In genomic region chr1:85284202-85284601, GRCh38 we compare ENCODE assay signal across 26 cellular contexts. TPM values are rescaled to one million over a fixed set of nuclear protein-coding genes. Genes with fewer than 3 reads are reported as not detected.
DNase-seq lines count a peak whose midpoint lies in the region; ATAC-seq, FAIRE-seq and TF ChIP-seq lines count a peak whose summit lies in the region.
"Had no signal": no experiment of that assay in that cellular context is flagged by ENCODE, and none has a peak within 500 bp of the region (broad histone marks: within the 10 kb centered on the region; RNA-seq: fewer than 3 reads in every experiment).

No MANE protein-coding gene starts in this region.

- H3K27ac Mint-ChIP-seq in stimulated activated naive CD8-positive, alpha-beta T cell treated with anti-CD3 and anti-CD28 coated beads, Interleukin-15, amount 100 ng/mL, for 72 hours: no peak overlapping the region
- H3K27ac Mint-ChIP-seq: CD4-positive, alpha-beta memory T cell; CD8-positive, alpha-beta memory T cell had no signal

- H3K4me3 ChIP-seq in H1 (ENCODE audit: extremely low read depth in 1 of 4, insufficient read depth in 2 of 4, low read depth in 3 of 4, low read length in 4 of 4) (no peak overlapping the region), neuronal stem cell (ENCODE audit: low read length in 2 of 2) (no peak overlapping the region)
- H3K4me3 ChIP-seq: BLaER1, GM12878 had no signal

- 0 out of 2 replicates have a peak overlapping the region, but pooled peaks have one; percentile 39 for H2BK12ac ChIP-seq in H1 (ENCODE audit: low read depth, low read length)
- H2BK12ac ChIP-seq in neuronal stem cell (ENCODE audit: low read length): no peak overlapping the region

- H3K4ac ChIP-seq in H1 (replicated peaks; ENCODE audit: insufficient read length, low read depth, low read length) (no peak overlapping the region), neuronal stem cell (ENCODE audit: low read length) (no peak overlapping the region)

- H3K79me2 ChIP-seq in H1 (ENCODE audit: control insufficient read depth in 1 of 2, insufficient read depth in 2 of 2, low read length in 2 of 2): no peaks in the 10 kb centered on the region

- H3K18ac ChIP-seq in H1 (ENCODE audit: extremely low read depth, low read length): no peak overlapping the region
- H3K18ac ChIP-seq in neuronal stem cell (ENCODE audit: low read length): peak overlapping the region; percentile 44

- H3K9me3 Mint-ChIP-seq in stimulated activated naive CD8-positive, alpha-beta T cell treated with anti-CD3 and anti-CD28 coated beads, Interleukin-15, amount 100 ng/mL, for 72 hours: no peaks in the 10 kb centered on the region
- H3K9me3 Mint-ChIP-seq: CD4-positive, alpha-beta memory T cell; CD4-positive, CD25-positive, alpha-beta regulatory T cell; CD8-positive, alpha-beta memory T cell had no signal

- H3K79me1 ChIP-seq in H1 (ENCODE audit: low read depth, low read length) (no peaks in the 10 kb centered on the region), neuronal stem cell (ENCODE audit: low read depth, low read length) (no peaks in the 10 kb centered on the region)

- H3K27me3 ChIP-seq in H1 (replicated peaks in 1 of 4; ENCODE audit: control insufficient read depth in 3 of 4, extremely low read depth in 1 of 4, insufficient read depth in 3 of 4, low read length in 3 of 4) (no peaks in the 10 kb centered on the region), neuronal stem cell (ENCODE audit: control insufficient read depth in 3 of 3, insufficient read depth in 3 of 3, low read depth in 1 of 3, low read length in 3 of 3) (no peaks in the 10 kb centered on the region)
- H3K27me3 ChIP-seq: BE2C, BLaER1 had no signal

- peak; percentile 18 for ATAC-seq in stimulated activated naive CD8-positive, alpha-beta T cell treated with anti-CD3 and anti-CD28 coated beads, Interleukin-15, amount 100 ng/mL, for 72 hours
- no peak for ATAC-seq in stimulated activated naive CD8-positive, alpha-beta T cell treated with anti-CD3 and anti-CD28 coated beads, Interleukin-15, Interleukin-2, amounts not matched to agents 100 U/mL and 50 U/mL, for 24 hours
- no peak for ATAC-seq in GM18511 (IDR thresholded peaks at IDR 0.05; ENCODE audit: unreplicated experiment)
- no peak for ATAC-seq in HG03469 (IDR thresholded peaks at IDR 0.05; ENCODE audit: unreplicated experiment)

- TF ChIP-seq EP300 in H1 (IDR thresholded peaks at IDR 0.05; ENCODE audit: borderline replicate concordance in 1 of 2, low read depth in 2 of 2, low read length in 2 of 2): no peak

- H2BK5ac ChIP-seq in H1 (ENCODE audit: low read depth, low read length) (no peak overlapping the region), neuronal stem cell (ENCODE audit: low read length) (no peak overlapping the region)

- H4K91ac ChIP-seq in H1 (replicated peaks; ENCODE audit: insufficient read length, low read length): no peak overlapping the region
- H4K91ac ChIP-seq in neuronal stem cell (ENCODE audit: low read depth, low read length, poor library complexity): no peak overlapping the region

- no peak overlapping the region for H3K4me3 Mint-ChIP-seq in stimulated activated naive CD8-positive, alpha-beta T cell treated with anti-CD3 and anti-CD28 coated beads, Interleukin-15, amount 100 ng/mL, for 72 hours
- H3K4me3 Mint-ChIP-seq: CD14-positive monocyte; CD4-positive, alpha-beta memory T cell; CD4-positive, CD25-positive, alpha-beta regulatory T cell; CD8-positive, alpha-beta memory T cell had no signal

- H3K4me2 ChIP-seq in H1 (ENCODE audit: insufficient read depth in 1 of 2, low read depth in 2 of 2, low read length in 2 of 2) (no peak overlapping the region), neuronal stem cell (ENCODE audit: insufficient read depth, low read length, poor library complexity, severe bottlenecking) (no peak overlapping the region)

- H3K4me1 ChIP-seq in H1 (replicated peaks in 1 of 4; ENCODE audit: control insufficient read depth in 3 of 4, insufficient read depth in 4 of 4, low read length in 3 of 4): peaks cover 0 to 3% (median 1%) of the 10 kb centered on the region in 4 experiments; a peak in 3 of 7 replicates
- no peaks in the 10 kb centered on the region for H3K4me1 ChIP-seq in neuronal stem cell (ENCODE audit: control insufficient read depth in 2 of 2, insufficient read depth in 1 of 2, low read depth in 1 of 2, low read length in 2 of 2)
- H3K4me1 ChIP-seq: BE2C had no signal

- 95% methylated on average over 2 of the region's 2 CpGs; no CpG with 5 or more reads in 1 of the 2 experiments for WGBS in H1 (ENCODE audit: extremely low coverage in 1 of 2, insufficient coverage in 1 of 2, insufficient read length in 1 of 2, insufficient replicate concordance in 2 of 2, low coverage in 1 of 2, low lambda C conversion rate in 2 of 2, missing lambda C conversion rate in 1 of 2), 2 experiments
- WGBS in neuronal stem cell (ENCODE audit: extremely low coverage in 2 of 2, insufficient read length in 2 of 2, insufficient replicate concordance in 1 of 2), 2 donors: no CpG with 5 or more reads among the region's 2 CpGs

- H4K20me1 ChIP-seq in H1 (replicated peaks in 1 of 2; ENCODE audit: control insufficient read depth in 1 of 2, insufficient read depth in 2 of 2, low read length in 2 of 2): no peaks in the 10 kb centered on the region
- H4K20me1 ChIP-seq: BLaER1 had no signal

- H2BK120ac ChIP-seq in H1 (replicated peaks; ENCODE audit: low read depth, low read length) (no peak overlapping the region), neuronal stem cell (ENCODE audit: low read depth, low read length) (no peak overlapping the region)

- no peaks in the 10 kb centered on the region for H3K23me2 ChIP-seq in H1 (ENCODE audit: low read depth, low read length)

- H3K56ac ChIP-seq in H1 (replicated peaks; ENCODE audit: insufficient read length, low read depth, low read length): no peak overlapping the region

- H3K14ac ChIP-seq in H1 (ENCODE audit: insufficient read length): no peak overlapping the region
- no peak overlapping the region for H3K14ac ChIP-seq in neuronal stem cell (ENCODE audit: low read length)

- DNase-seq in stimulated activated naive CD8-positive, alpha-beta T cell treated with anti-CD3 and anti-CD28 coated beads, Interleukin-15, amount 100 ng/mL, for 72 hours: no peak
- no peak for DNase-seq in stimulated activated naive CD8-positive, alpha-beta T cell treated with anti-CD3 and anti-CD28 coated beads, Interleukin-15, Interleukin-2, amounts not matched to agents 100 U/mL and 50 U/mL, for 24 hours
- DNase-seq in H1 (ENCODE audit: low read depth in 1 of 2, low spot score in 2 of 2) (no peak), neuronal stem cell (ENCODE audit: low spot score) (no peak)
- DNase-seq: 8988T; ACHN; CD4-positive, alpha-beta memory T cell; CD4-positive, CD25-positive, alpha-beta regulatory T cell; CD8-positive, alpha-beta memory T cell; COR-L47; DMS 273 treated with DMSO at 0.1 percent for 48 hours; DMS153; DMS79; DND-41; EL; GDM1 had no signal

- no peak overlapping the region for H3K9ac ChIP-seq in H1 (replicated peaks in 1 of 4; ENCODE audit: extremely low read depth in 1 of 4, low read depth in 3 of 4, low read length in 3 of 4)
- H3K9ac ChIP-seq in neuronal stem cell (ENCODE audit: low read depth, low read length, poor library complexity): no peak overlapping the region
- H3K9ac ChIP-seq: BLaER1 had no signal

- H2BK20ac ChIP-seq in H1 (ENCODE audit: low read length): no peak overlapping the region

- H2AK5ac ChIP-seq in H1 (ENCODE audit: low read depth, low read length) (no peak overlapping the region), neuronal stem cell (ENCODE audit: low read depth, low read length) (peak overlapping the region; percentile 49)

- no peak for TF ChIP-seq CTCF in H1 (IDR thresholded peaks at IDR 0.05; ENCODE audit: control extremely low read depth in 1 of 3, insufficient read depth in 1 of 3, low read depth in 1 of 3, low read length in 3 of 3)

- peaks cover 11% of the 10 kb centered on the region for H3K27me3 Mint-ChIP-seq in stimulated activated naive CD8-positive, alpha-beta T cell treated with anti-CD3 and anti-CD28 coated beads, Interleukin-15, amount 100 ng/mL, for 72 hours
- H3K27me3 Mint-ChIP-seq: CD4-positive, alpha-beta memory T cell had no signal

- no peak for TF ChIP-seq RAD21 in H1 (IDR thresholded peaks at IDR 0.05 in 1 of 2, conservative IDR thresholded peaks at IDR 0.05 in 1 of 2; ENCODE audit: low read depth in 2 of 2, low read length in 2 of 2)

- H2BK15ac ChIP-seq in H1 (ENCODE audit: low read length): no peak overlapping the region
- H2BK15ac ChIP-seq in neuronal stem cell (ENCODE audit: low read length): peak overlapping the region; percentile 21

- H3K36me3 ChIP-seq in H1 (ENCODE audit: control insufficient read depth in 2 of 4, insufficient read depth in 4 of 4, low read length in 3 of 4) (no peaks in the 10 kb centered on the region), neuronal stem cell (replicated peaks in 1 of 2; ENCODE audit: control insufficient read depth in 2 of 2, insufficient read depth in 2 of 2, low read length in 2 of 2) (no peaks in the 10 kb centered on the region)
- H3K36me3 ChIP-seq: BE2C, BLaER1 had no signal

- H2AFZ ChIP-seq in H1 (ENCODE audit: low read length) (no peak overlapping the region), neuronal stem cell (ENCODE audit: low read length) (no peak overlapping the region)

- H3K23ac ChIP-seq in H1 (ENCODE audit: insufficient read length) (no peak overlapping the region), neuronal stem cell (ENCODE audit: low read depth, low read length, poor library complexity) (no peak overlapping the region)

- H4K5ac ChIP-seq in H1 (ENCODE audit: insufficient read length, low read depth, low read length): no peak overlapping the region

- CTCF ChIA-PET in H1 (lab: Charles Lee; ENCODE audit: partially characterized antibody): interaction anchor here (0.7 to 2.6 kb wide), 11 partner anchors 10 to 319 kb away, joined by 3 to 26 read pairs (median 4); no protein-coding TSS in a partner anchor

- H3K4me1 Mint-ChIP-seq in stimulated activated naive CD8-positive, alpha-beta T cell treated with anti-CD3 and anti-CD28 coated beads, Interleukin-15, amount 100 ng/mL, for 72 hours: peaks cover 7% of the 10 kb centered on the region

- H3K9me3 ChIP-seq in H1 (ENCODE audit: insufficient read depth in 2 of 2, low read depth in 1 of 2, low read length in 1 of 2): no peaks in the 10 kb centered on the region
- no peaks in the 10 kb centered on the region for H3K9me3 ChIP-seq in neuronal stem cell (replicated peaks in 1 of 2; ENCODE audit: control insufficient read depth in 2 of 2, insufficient read depth in 1 of 2, low read depth in 1 of 2, low read length in 2 of 2)
- H3K9me3 ChIP-seq: BE2C had no signal

- H4K8ac ChIP-seq in H1 (ENCODE audit: extremely low read depth, insufficient read depth, low read length): no peak overlapping the region
- no peak overlapping the region for H4K8ac ChIP-seq in neuronal stem cell (ENCODE audit: low read depth, low read length)

- H3K27ac ChIP-seq in H1 (ENCODE audit: low read depth, low read length) (no peak overlapping the region), neuronal stem cell (replicated peaks; ENCODE audit: low read length) (no peak overlapping the region)
- H3K27ac ChIP-seq: BLaER1 had no signal

- TF ChIP-seq POLR2A in H1 (IDR thresholded peaks at IDR 0.05; ENCODE audit: control extremely low read depth in 1 of 2, low read depth in 2 of 2, low read length in 2 of 2): no peak

- POLR2A ChIA-PET in H1 (lab: Charles Lee; ENCODE audit: partially characterized antibody): interaction anchor here (1.0 to 2.2 kb wide), 2 partner anchors 8 to 33 kb away, joined by 3 to 5 read pairs; partner anchors contain the start of gene BCL10

- no peak for FAIRE-seq in H1 (lab: Jason Lieb, UNC)
- FAIRE-seq: A204.1, GM12878, GM12892, GM18507, GM19239 had no signal

RNA-seq across cellular contexts. Expression of gene BCL10, which starts 7.8 kb away (rescaled TPM):
- total RNA-seq in H1 (2021; fragmentation: NEBNext Ultra II Directional; extraction: Animal tissue kit (Norgen Biotek cat#: 25700)): 24.6 and 29.6 TPM in 2 replicates
- polyA plus RNA-seq in H1 (2011; rRNA removed): 5.0 and 7.4 TPM in 2 replicates
- 4.9 TPM for polyA plus RNA-seq in H1 (2011; cell fraction: cytosol; rRNA removed)
- polyA plus RNA-seq in H1 (2011; cell fraction: nucleus; rRNA removed): 3.1 TPM
- polyA plus RNA-seq in H1 (2012, experiment 1 of 2): 7.3 to 15.0 TPM (median 10.0 TPM) in 4 replicates
- 3.6 TPM for polyA plus RNA-seq in H1 (2012, experiment 2 of 2)
- polyA plus RNA-seq in H1 (2013, experiment 1 of 2): 10.8 TPM
- 10.2 TPM for polyA plus RNA-seq in H1 (2013, experiment 2 of 2)
- 8.9 and 10.2 TPM in 2 replicates for polyA minus RNA-seq in H1 (2011; rRNA and poly(A)+ RNA removed)
- 9.8 TPM for polyA minus RNA-seq in H1 (2011; cell fraction: cytosol; rRNA and poly(A)+ RNA removed)
- 30.0 TPM for polyA minus RNA-seq in H1 (2011; cell fraction: nucleus; rRNA and poly(A)+ RNA removed)
- polyA plus RNA-seq in neuronal stem cell (2013, experiment 1 of 2): 8.7 TPM
- polyA plus RNA-seq in neuronal stem cell (2013, experiment 2 of 2): 8.7 TPM

RNA-seq across cellular contexts. Expression of gene C1orf52, which starts 24.7 kb away (rescaled TPM):
- total RNA-seq in H1 (2021; fragmentation: NEBNext Ultra II Directional; extraction: Animal tissue kit (Norgen Biotek cat#: 25700)): 39.1 and 39.3 TPM in 2 replicates
- polyA plus RNA-seq in H1 (2011; rRNA removed): 29.2 and 46.9 TPM in 2 replicates
- polyA plus RNA-seq in H1 (2011; cell fraction: cytosol; rRNA removed): 41.8 TPM
- 75.0 TPM for polyA plus RNA-seq in H1 (2011; cell fraction: nucleus; rRNA removed)
- 31.4 to 42.3 TPM (median 37.7 TPM) in 4 replicates for polyA plus RNA-seq in H1 (2012, experiment 1 of 2)
- 7.8 TPM for polyA plus RNA-seq in H1 (2012, experiment 2 of 2)
- polyA plus RNA-seq in H1 (2013, experiment 1 of 2): 31.6 TPM
- polyA plus RNA-seq in H1 (2013, experiment 2 of 2): 33.4 TPM
- polyA minus RNA-seq in H1 (2011; rRNA and poly(A)+ RNA removed): 20.1 and 22.6 TPM in 2 replicates
- polyA minus RNA-seq in H1 (2011; cell fraction: cytosol; rRNA and poly(A)+ RNA removed): 23.6 TPM
- polyA minus RNA-seq in H1 (2011; cell fraction: nucleus; rRNA and poly(A)+ RNA removed): 32.0 TPM
- polyA plus RNA-seq in neuronal stem cell (2013, experiment 1 of 2): 34.5 TPM
- 35.0 TPM for polyA plus RNA-seq in neuronal stem cell (2013, experiment 2 of 2)
